2 cellular contexts compared by ENCODE assay signal in the genomic region with DNA sequence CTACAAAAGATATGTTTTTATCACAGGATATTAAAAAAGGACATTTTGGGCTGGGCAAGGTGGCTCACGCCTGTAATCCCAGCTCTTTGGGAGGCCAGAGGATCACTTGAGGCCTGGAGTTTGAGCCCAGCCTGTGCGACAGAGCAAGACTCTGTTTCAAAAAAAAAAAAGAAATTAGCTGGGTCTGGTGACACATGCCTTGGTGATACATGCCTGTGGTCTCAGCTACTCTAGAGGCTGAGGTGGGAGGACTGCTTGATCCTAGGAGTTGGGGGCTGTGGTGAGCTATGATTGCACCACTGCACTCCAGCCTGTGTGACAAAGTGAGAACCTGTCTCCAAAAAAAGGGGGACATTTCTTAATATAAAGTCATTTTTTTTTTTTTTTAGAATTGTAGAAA. TPM values are rescaled to one million over a fixed set of nuclear protein-coding genes. Genes with fewer than 3 reads are reported as not detected.
"Had no signal": no experiment of that assay in that cellular context is flagged by ENCODE, and none has a peak within 500 bp of the region (broad histone marks: within the 10 kb centered on the region; RNA-seq: fewer than 3 reads in every experiment).

No MANE protein-coding gene starts in this region.

RNA-seq across cellular contexts. Expression of a gene that starts 46.4 kb away (rescaled TPM):
- total RNA-seq: suprapubic skin, upper lobe of right lung had no signal
